In genomic region chr4:146292508-146292907, GRCh38 we compare ENCODE assay signal across 33 cellular contexts.
"Had no signal": no experiment of that assay in that cellular context is flagged by ENCODE, and none has a peak within 500 bp of the region (broad histone marks: within the 10 kb centered on the region; RNA-seq: fewer than 3 reads in every experiment).

No MANE protein-coding gene starts in this region.

- H3K4me3 ChIP-seq: adrenal gland, ascending aorta, body of pancreas, breast epithelium, cardiac muscle cell had no signal

- H3K4me1 ChIP-seq: adrenal gland, ascending aorta, body of pancreas, breast epithelium had no signal

- H3K36me3 ChIP-seq: adrenal gland, ascending aorta, brain microvascular endothelial cell, breast epithelium, cardiac muscle cell had no signal

- FAIRE-seq: astrocyte, bronchial epithelial cell had no signal

- H3K27me3 ChIP-seq: adrenal gland, ascending aorta, body of pancreas, brain microvascular endothelial cell, breast epithelium had no signal

- ATAC-seq: activated naive CD4-positive, alpha-beta T cell treated with anti-CD3 and anti-CD28 coated beads, Interleukin-2, amount 50 U/mL, for 72 hours; activated naive CD8-positive, alpha-beta T cell treated with anti-CD3 and anti-CD28 coated beads, Interleukin-2, amount 50 U/mL, for 24 hours; activated T-cell treated with anti-CD3 and anti-CD28 coated beads, Interleukin-2, amount 50 U/mL, for 4 hours; activated T-cell treated with anti-CD3 and anti-CD28 coated beads, Interleukin-2, amount 50 U/mL, for 72 hours; activated T-helper 17 cell treated with anti-CD3 and anti-CD28 coated beads, Interleukin-2, amount 50 U/mL, for 72 hours; body of pancreas had no signal

- DNase-seq: activated effector memory CD4-positive, alpha-beta T cell treated with anti-CD3 and anti-CD28 coated beads, Interleukin-2, amount 50 U/mL, for 16 hours; activated effector memory CD4-positive, alpha-beta T cell treated with Interleukin-2 at 50 U/mL for 16 hours; activated gamma-delta T cell; activated gamma-delta T cell treated with Interleukin-2 at 50 U/mL for 16 hours; activated naive CD4-positive, alpha-beta T cell; activated naive CD4-positive, alpha-beta T cell treated with anti-CD3 and anti-CD28 coated beads for 36 hours; activated naive CD4-positive, alpha-beta T cell treated with anti-CD3 and anti-CD28 coated beads, Interleukin-2, amount 10 ng/mL, durations not matched to agents 7 days and 5 days; activated naive CD4-positive, alpha-beta T cell treated with anti-CD3 and anti-CD28 coated beads, Interleukin-2, amount 50 U/mL, for 16 hours; activated naive CD4-positive, alpha-beta T cell treated with Interleukin-2 at 50 U/mL for 16 hours; activated naive CD8-positive, alpha-beta T cell treated with anti-CD3 and anti-CD28 coated beads for 36 hours; activated naive CD8-positive, alpha-beta T cell treated with anti-CD3 and anti-CD28 coated beads, Interleukin-2, amount 10 ng/mL, durations not matched to agents 7 days and 5 days; activated naive CD8-positive, alpha-beta T cell treated with anti-CD3 and anti-CD28 coated beads, Interleukin-2, amount 50 U/mL, for 24 hours; activated T-cell treated with anti-CD3 and anti-CD28 coated beads, Interleukin-2, amount 50 U/mL, for 24 hours; activated T-cell treated with anti-CD3 and anti-CD28 coated beads, Interleukin-2, amount 50 U/mL, for 4 hours; activated T-cell treated with anti-CD3 and anti-CD28 coated beads, Interleukin-2, amount 50 U/mL, for 48 hours; activated T-cell treated with anti-CD3 and anti-CD28 coated beads, Interleukin-2, amount 50 U/mL, for 72 hours; adrenal gland; amniotic stem cell; amygdala; anterior cingulate cortex; aorta; body of pancreas; brain microvascular endothelial cell; caudate nucleus; central memory CD4-positive, alpha-beta T cell; cerebellar nuclear complex had no signal

- H3K27ac ChIP-seq: adrenal gland, ascending aorta, body of pancreas, brain microvascular endothelial cell, breast epithelium, cardiac muscle cell had no signal

- H3K9me3 ChIP-seq: adrenal gland, ascending aorta, body of pancreas, breast epithelium had no signal
